Comparison of ENCODE assay signal across 11 cellular contexts in the genomic region with DNA sequence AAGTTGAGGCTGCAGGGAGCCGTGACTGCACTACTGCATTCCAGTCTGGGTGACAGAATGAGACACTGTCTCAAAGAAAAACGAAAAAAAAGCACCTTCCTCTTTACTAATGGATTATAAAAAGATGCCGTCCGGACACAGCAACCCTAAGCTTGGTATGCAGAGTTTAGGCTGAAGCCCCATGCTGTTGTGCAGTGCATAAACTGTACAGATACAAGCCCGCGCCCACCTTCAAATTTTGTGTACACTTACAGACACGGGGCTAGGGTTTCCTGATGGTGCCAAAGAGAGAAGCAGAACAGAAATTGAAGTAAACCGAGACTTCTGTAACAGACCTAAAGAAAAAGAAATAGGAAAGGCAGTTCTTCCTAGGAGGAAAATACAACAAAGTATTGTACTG. TPM values are rescaled to one million over a fixed set of nuclear protein-coding genes. Genes with fewer than 3 reads are reported as not detected.
DNase-seq lines count a peak whose midpoint lies in the region; ATAC-seq and TF ChIP-seq lines count a peak whose summit lies in the region.
"Had no signal": no experiment of that assay in that cellular context is flagged by ENCODE, and none has a peak within 500 bp of the region (broad histone marks: within the 10 kb centered on the region; RNA-seq: fewer than 3 reads in every experiment).

No MANE protein-coding gene starts in this region.

- no peaks in the 10 kb centered on the region for H3K36me3 Mint-ChIP-seq in activated naive CD4-positive, alpha-beta T cell treated with anti-CD3 and anti-CD28 coated beads, Interleukin-2, amount 50 U/mL, for 24 hours
- H3K36me3 Mint-ChIP-seq in central memory CD8-positive, alpha-beta T cell (ENCODE audit: insufficient read depth): peaks cover 5% of the 10 kb centered on the region
- peaks cover 0 to 6% (median 0%) of the 10 kb centered on the region in 3 donors for H3K36me3 Mint-ChIP-seq in naive thymus-derived CD8-positive, alpha-beta T cell

- H3K4me3 Mint-ChIP-seq in activated naive CD4-positive, alpha-beta T cell treated with anti-CD3 and anti-CD28 coated beads, Interleukin-2, amount 50 U/mL, for 24 hours: peak overlapping the region; percentile 26
- H3K4me3 Mint-ChIP-seq in central memory CD8-positive, alpha-beta T cell: peak overlapping the region; percentile 65
- H3K4me3 Mint-ChIP-seq in naive thymus-derived CD8-positive, alpha-beta T cell: no peak overlapping the region

- H3K4me1 ChIP-seq in upper lobe of right lung: peaks cover 42% of the 10 kb centered on the region

- peak overlapping the region; percentile 85 for H3K27ac Mint-ChIP-seq in activated naive CD4-positive, alpha-beta T cell treated with anti-CD3 and anti-CD28 coated beads, Interleukin-2, amount 50 U/mL, for 24 hours
- H3K27ac Mint-ChIP-seq in central memory CD8-positive, alpha-beta T cell (ENCODE audit: low read depth): peak overlapping the region; percentile 88
- H3K27ac Mint-ChIP-seq in naive thymus-derived CD8-positive, alpha-beta T cell: peak overlapping the region in 7 of 10 donors; percentile 24 to 80 (median 67)

- no peak for TF ChIP-seq CTCF in upper lobe of right lung (IDR thresholded peaks at IDR 0.05)
- TF ChIP-seq CTCF in GM10266 (IDR thresholded peaks at IDR 0.05; ENCODE audit: control insufficient read depth, insufficient read depth, low read depth, missing control alignments): no peak

- no peaks in the 10 kb centered on the region for H3K36me3 ChIP-seq in upper lobe of right lung

- H3K9me3 ChIP-seq in upper lobe of right lung: no peaks in the 10 kb centered on the region

- ATAC-seq in central memory CD8-positive, alpha-beta T cell (replicated peaks; ENCODE audit: extremely low read depth, poor library complexity, severe bottlenecking): no peak
- ATAC-seq in naive thymus-derived CD8-positive, alpha-beta T cell: no peak
- ATAC-seq in upper lobe of right lung (peak; percentile 35), GM18505 (IDR thresholded peaks at IDR 0.05; ENCODE audit: unreplicated experiment) (no peak)

- no peaks in the 10 kb centered on the region for H3K27me3 ChIP-seq in upper lobe of right lung

- DNase-seq in activated naive CD4-positive, alpha-beta T cell treated with Interleukin-2 at 50 U/mL for 16 hours: no peak
- no peak for DNase-seq in central memory CD8-positive, alpha-beta T cell (ENCODE audit: low spot score in 2 of 2)
- no peak for DNase-seq in naive thymus-derived CD8-positive, alpha-beta T cell
- DNase-seq in upper lobe of right lung (no peak), HEK293T (ENCODE audit: extremely low spot score) (no peak), GM10266 (ENCODE audit: extremely low spot score) (no peak)
- DNase-seq: activated gamma-delta T cell, cortex of kidney, mesendoderm had no signal

- H3K4me3 ChIP-seq in upper lobe of right lung: no peak overlapping the region

- POLR2A ChIA-PET in naive thymus-derived CD8-positive, alpha-beta T cell (lab: Charles Lee): no interaction called here
- POLR2A ChIA-PET in HEK293T (lab: Yijun Ruan, JAX): no interaction called here

- H3K27me3 Mint-ChIP-seq in activated naive CD4-positive, alpha-beta T cell treated with anti-CD3 and anti-CD28 coated beads, Interleukin-2, amount 50 U/mL, for 24 hours: no peaks in the 10 kb centered on the region
- no peaks in the 10 kb centered on the region for H3K27me3 Mint-ChIP-seq in central memory CD8-positive, alpha-beta T cell
- H3K27me3 Mint-ChIP-seq in naive thymus-derived CD8-positive, alpha-beta T cell: no peaks in the 10 kb centered on the region

- peaks cover 91% of the 10 kb centered on the region for H3K4me1 Mint-ChIP-seq in activated naive CD4-positive, alpha-beta T cell treated with anti-CD3 and anti-CD28 coated beads, Interleukin-2, amount 50 U/mL, for 24 hours
- peaks cover 72% of the 10 kb centered on the region for H3K4me1 Mint-ChIP-seq in central memory CD8-positive, alpha-beta T cell
- peaks cover 18 to 72% (median 50%) of the 10 kb centered on the region in 4 donors for H3K4me1 Mint-ChIP-seq in naive thymus-derived CD8-positive, alpha-beta T cell

- CTCF ChIA-PET in HEK293T (lab: Yijun Ruan, JAX): no interaction called here

- no peaks in the 10 kb centered on the region for H3K9me3 Mint-ChIP-seq in activated naive CD4-positive, alpha-beta T cell treated with anti-CD3 and anti-CD28 coated beads, Interleukin-2, amount 50 U/mL, for 24 hours
- H3K9me3 Mint-ChIP-seq in central memory CD8-positive, alpha-beta T cell: no peaks in the 10 kb centered on the region
- H3K9me3 Mint-ChIP-seq in naive thymus-derived CD8-positive, alpha-beta T cell: no peaks in the 10 kb centered on the region

- TF ChIP-seq POLR2A in GM18505 (IDR thresholded peaks at IDR 0.05; ENCODE audit: borderline replicate concordance, extremely low read depth, insufficient read depth, insufficient read length): no peak

- peak overlapping the region; percentile 68 for H3K27ac ChIP-seq in upper lobe of right lung

- intact Hi-C loops in upper lobe of right lung (cut with DNase I): no loop called here

TF ChIP-seq in HEK293T, 16 proteins besides CTCF, POLR2A, EP300 and RAD21:
- TF ChIP-seq BHLHE40 (IDR thresholded peaks at IDR 0.05; ENCODE audit: borderline replicate concordance) (no peak), ELF4 (IDR thresholded peaks at IDR 0.05) (no peak), ZNF384 (IDR thresholded peaks at IDR 0.05) (no peak), NFRKB (IDR thresholded peaks at IDR 0.05) (no peak), CTBP1 (IDR thresholded peaks at IDR 0.05; ENCODE audit: borderline replicate concordance) (no peak), FOXK2 (IDR thresholded peaks at IDR 0.05) (no peak), SUZ12 (IDR thresholded peaks at IDR 0.05) (no peak), FOXA1 (IDR thresholded peaks at IDR 0.05) (no peak), FOXM1 (IDR thresholded peaks at IDR 0.05; ENCODE audit: borderline replicate concordance) (no peak), HDGF (IDR thresholded peaks at IDR 0.05; ENCODE audit: borderline replicate concordance) (no peak), ARNT (IDR thresholded peaks at IDR 0.05) (no peak), LEF1 (IDR thresholded peaks at IDR 0.05; ENCODE audit: borderline replicate concordance) (no peak), SP1 (IDR thresholded peaks at IDR 0.05) (no peak), L3MBTL2 (conservative IDR thresholded peaks at IDR 0.05) (no peak)
- TF ChIP-seq, protein P1, sequence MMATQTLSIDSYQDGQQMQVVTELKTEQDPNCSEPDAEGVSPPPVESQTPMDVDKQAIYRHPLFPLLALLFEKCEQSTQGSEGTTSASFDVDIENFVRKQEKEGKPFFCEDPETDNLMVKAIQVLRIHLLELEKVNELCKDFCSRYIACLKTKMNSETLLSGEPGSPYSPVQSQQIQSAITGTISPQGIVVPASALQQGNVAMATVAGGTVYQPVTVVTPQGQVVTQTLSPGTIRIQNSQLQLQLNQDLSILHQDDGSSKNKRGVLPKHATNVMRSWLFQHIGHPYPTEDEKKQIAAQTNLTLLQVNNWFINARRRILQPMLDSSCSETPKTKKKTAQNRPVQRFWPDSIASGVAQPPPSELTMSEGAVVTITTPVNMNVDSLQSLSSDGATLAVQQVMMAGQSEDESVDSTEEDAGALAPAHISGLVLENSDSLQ (IDR thresholded peaks at IDR 0.05): no peak
TF ChIP-seq in HEK293T: peak in this region for 0.

RNA-seq across cellular contexts. Expression of a gene that starts 9.0 kb away (rescaled TPM):
- total RNA-seq in naive thymus-derived CD8-positive, alpha-beta T cell: 10 to 100 TPM; 14.0 to 14.7 TPM
- polyA plus RNA-seq in naive thymus-derived CD8-positive, alpha-beta T cell: 10 to 100 TPM in 1 of 3 donors, 1 to 10 TPM in 2; 7.3 to 10.4 (median 9.0) TPM
- total RNA-seq in upper lobe of right lung: 30.9 TPM

Comparison
In these comparisons a context has a peak if more than half of its experiments do, and no peak if none do; other contexts are left out.
1. H3K4me3 Mint-ChIP-seq: peak in activated naive CD4-positive, alpha-beta T cell treated with anti-CD3 and anti-CD28 coated beads, Interleukin-2, amount 50 U/mL, for 24 hours (single experiment) and central memory CD8-positive, alpha-beta T cell (single experiment); none in naive thymus-derived CD8-positive, alpha-beta T cell (0 of 10).
2. Peak in every context shown above with its lines, with median percentiles within 50 percentile points of each other: H3K27ac Mint-ChIP-seq.